8 cellular contexts compared by ENCODE assay signal in the genomic region with DNA sequence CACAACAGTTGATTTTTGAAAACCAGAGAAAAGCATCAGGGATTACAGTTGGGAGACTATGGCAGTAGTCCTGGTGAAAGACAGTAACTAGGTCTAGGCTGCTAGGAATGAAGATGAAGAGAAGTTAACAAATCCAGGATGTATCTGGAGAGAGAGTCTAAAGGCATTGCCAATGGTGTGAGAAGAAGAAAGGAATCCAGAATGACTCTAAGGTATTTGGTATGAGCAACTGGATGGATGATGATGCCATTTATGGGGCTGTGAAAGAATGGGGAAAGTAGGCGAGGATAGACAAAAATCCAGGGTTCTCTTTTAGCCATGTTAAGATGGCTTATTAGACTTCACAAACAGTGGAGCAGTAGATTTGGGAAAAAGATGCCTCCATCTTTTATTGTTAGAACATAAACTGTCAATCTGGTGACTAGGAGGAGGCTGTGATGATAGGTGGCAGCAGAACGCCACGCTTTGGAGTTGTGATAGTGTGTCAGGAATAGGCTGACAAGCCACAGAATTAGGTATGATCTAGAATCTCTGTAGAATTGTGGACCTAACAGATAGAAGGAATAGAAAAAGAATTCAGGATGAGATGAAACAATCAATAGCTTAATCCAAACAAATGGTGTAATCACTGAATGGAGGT. TPM values are rescaled to one million over a fixed set of nuclear protein-coding genes. Genes with fewer than 3 reads are reported as not detected.
DNase-seq lines count a peak whose midpoint lies in the region; ATAC-seq lines count a peak whose summit lies in the region.

No MANE protein-coding gene starts in this region.

- DNase-seq in DMS 273 (lab: John Stamatoyannopoulos, UW; ENCODE audit: unreplicated experiment) (peak; percentile 9), DMS 273 treated with DMSO at 0.1 percent for 48 hours (lab: John Stamatoyannopoulos, UW) (no peak), LoVo (ENCODE audit: low spot score) (peak; percentile 10), kidney tubule cell (ENCODE audit: low spot score) (peak; percentile 49)
- peak; percentile 45 for DNase-seq in stimulated activated naive CD4-positive, alpha-beta T cell treated with Interleukin-2 at 50 U/mL for 16 hours (lab: John Stamatoyannopoulos, UW)

- no peak overlapping the region for H3K27ac Mint-ChIP-seq in activated T-helper 17 cell treated with anti-CD3 and anti-CD28 coated beads, Interleukin-2, amount 50 U/mL, for 72 hours

- H3K27me3 Mint-ChIP-seq in activated T-helper 17 cell treated with anti-CD3 and anti-CD28 coated beads, Interleukin-2, amount 50 U/mL, for 72 hours = peaks cover 11% of the 10 kb centered on the region

- H3K4me1 Mint-ChIP-seq in activated T-helper 17 cell treated with anti-CD3 and anti-CD28 coated beads, Interleukin-2, amount 50 U/mL, for 72 hours = no peaks in the 10 kb centered on the region

- no peaks in the 10 kb centered on the region for H3K9me3 Mint-ChIP-seq in activated T-helper 17 cell treated with anti-CD3 and anti-CD28 coated beads, Interleukin-2, amount 50 U/mL, for 72 hours

- H3K4me3 Mint-ChIP-seq in activated T-helper 17 cell treated with anti-CD3 and anti-CD28 coated beads, Interleukin-2, amount 50 U/mL, for 72 hours = no peak overlapping the region

- no peaks in the 10 kb centered on the region for H3K36me3 Mint-ChIP-seq in activated T-helper 17 cell treated with anti-CD3 and anti-CD28 coated beads, Interleukin-2, amount 50 U/mL, for 72 hours (ENCODE audit: low read depth)

- peak; percentile 74 for ATAC-seq in activated T-helper 17 cell treated with anti-CD3 and anti-CD28 coated beads, Interleukin-2, amount 50 U/mL, for 72 hours (replicated peaks)
- ATAC-seq in HG03565 (IDR thresholded peaks at IDR 0.05; ENCODE audit: unreplicated experiment) = no peak
- ATAC-seq in GM19467 (IDR thresholded peaks at IDR 0.05; ENCODE audit: unreplicated experiment) = no peak

RNA-seq across cellular contexts. Expression of a gene that starts 27.3 kb away (rescaled TPM):
- 10 to 100 TPM; 22.2 to 27.3 TPM for total RNA-seq in activated T-helper 17 cell treated with anti-CD3 and anti-CD28 coated beads, Interleukin-2, amount 50 U/mL, for 72 hours
